ENCODE assay signal across 11 cellular contexts in genomic region chr18:49959176-49959575, GRCh38.
DNase-seq lines count a peak whose midpoint lies in the region; ATAC-seq lines count a peak whose summit lies in the region.
"Had no signal": no experiment of that assay in that cellular context is flagged by ENCODE, and none has a peak within 500 bp of the region (broad histone marks: within the 10 kb centered on the region; RNA-seq: fewer than 3 reads in every experiment).

No MANE protein-coding gene starts in this region.

- no peak overlapping the region for H3K4me3 Mint-ChIP-seq in activated CD8-positive, alpha-beta memory T cell treated with anti-CD3 and anti-CD28 coated beads, Interleukin-2, amount 10 ng/mL, durations not matched to agents 7 days and 5 days
- peak overlapping the region; percentile 5 for H3K4me3 Mint-ChIP-seq in natural killer cell treated with Interleukin-12 subunit alpha and Interleukin-12 subunit beta and Interleukin-15 and Interleukin-18, amount 100 ng/mL, for 72 hours

- H3K36me3 Mint-ChIP-seq in activated CD8-positive, alpha-beta memory T cell treated with anti-CD3 and anti-CD28 coated beads, Interleukin-2, amount 10 ng/mL, durations not matched to agents 7 days and 5 days: no peaks in the 10 kb centered on the region
- no peaks in the 10 kb centered on the region for H3K36me3 Mint-ChIP-seq in natural killer cell treated with Interleukin-12 subunit alpha and Interleukin-12 subunit beta and Interleukin-15 and Interleukin-18, amount 100 ng/mL, for 72 hours

- CTCF ChIA-PET in activated CD8-positive, alpha-beta memory T cell treated with anti-CD3 and anti-CD28 coated beads, Interleukin-2, amount 10 ng/mL, durations not matched to agents 7 days and 5 days (lab: Charles Lee): no interaction called here

- H3K27ac Mint-ChIP-seq in activated CD8-positive, alpha-beta memory T cell treated with anti-CD3 and anti-CD28 coated beads, Interleukin-2, amount 10 ng/mL, durations not matched to agents 7 days and 5 days: no peak overlapping the region
- H3K27ac Mint-ChIP-seq in natural killer cell treated with Interleukin-12 subunit alpha and Interleukin-12 subunit beta and Interleukin-15 and Interleukin-18, amount 100 ng/mL, for 72 hours: peak overlapping the region; percentile 1 to 2

- H3K27me3 Mint-ChIP-seq in activated CD8-positive, alpha-beta memory T cell treated with anti-CD3 and anti-CD28 coated beads, Interleukin-2, amount 10 ng/mL, durations not matched to agents 7 days and 5 days: peaks cover 21% of the 10 kb centered on the region
- H3K27me3 Mint-ChIP-seq in natural killer cell treated with Interleukin-12 subunit alpha and Interleukin-12 subunit beta and Interleukin-15 and Interleukin-18, amount 100 ng/mL, for 72 hours: peaks cover 29 to 49% of the 10 kb centered on the region in 2 donors

- H3K4me1 Mint-ChIP-seq in activated CD8-positive, alpha-beta memory T cell treated with anti-CD3 and anti-CD28 coated beads, Interleukin-2, amount 10 ng/mL, durations not matched to agents 7 days and 5 days: peaks cover 29% of the 10 kb centered on the region
- peaks cover 11 to 24% of the 10 kb centered on the region in 2 donors for H3K4me1 Mint-ChIP-seq in natural killer cell treated with Interleukin-12 subunit alpha and Interleukin-12 subunit beta and Interleukin-15 and Interleukin-18, amount 100 ng/mL, for 72 hours (ENCODE audit: low read depth in 2 of 2)

- no peaks in the 10 kb centered on the region for H3K9me3 Mint-ChIP-seq in activated CD8-positive, alpha-beta memory T cell treated with anti-CD3 and anti-CD28 coated beads, Interleukin-2, amount 10 ng/mL, durations not matched to agents 7 days and 5 days (ENCODE audit: low read depth)
- no peaks in the 10 kb centered on the region for H3K9me3 Mint-ChIP-seq in natural killer cell treated with Interleukin-12 subunit alpha and Interleukin-12 subunit beta and Interleukin-15 and Interleukin-18, amount 100 ng/mL, for 72 hours

- peak; percentile 47 for DNase-seq in activated CD8-positive, alpha-beta memory T cell treated with anti-CD3 and anti-CD28 coated beads, Interleukin-2, amount 10 ng/mL, durations not matched to agents 7 days and 5 days
- no peak for DNase-seq in activated CD8-positive, alpha-beta memory T cell treated with anti-CD3 and anti-CD28 coated beads, Interleukin-2, amount 50 U/mL, for 48 hours
- no peak for DNase-seq in natural killer cell treated with Interleukin-12 subunit alpha and Interleukin-12 subunit beta and Interleukin-15 and Interleukin-18, amount 100 ng/mL, for 72 hours (ENCODE audit: low spot score)
- DNase-seq in NCI-H1092 (lab: John Stamatoyannopoulos, UW): no peak
- DNase-seq in occipital lobe (lab: John Stamatoyannopoulos, UW): no peak
- DNase-seq: anterior cingulate cortex, NCI-H510A had no signal

- ATAC-seq in activated CD8-positive, alpha-beta memory T cell treated with anti-CD3 and anti-CD28 coated beads, Interleukin-2, amount 10 ng/mL, durations not matched to agents 7 days and 5 days: peak; percentile 53
- ATAC-seq in GM19468 (IDR thresholded peaks at IDR 0.05; ENCODE audit: extremely low read depth, unreplicated experiment) (peak; percentile 78), HG03354 (IDR thresholded peaks at IDR 0.05; ENCODE audit: poor library complexity, severe bottlenecking, unreplicated experiment) (peak; percentile 85), GM21717 (IDR thresholded peaks at IDR 0.05; ENCODE audit: unreplicated experiment) (no peak)
- ATAC-seq in natural killer cell treated with Interleukin-12 subunit alpha and Interleukin-12 subunit beta and Interleukin-15 and Interleukin-18, amount 100 ng/mL, for 72 hours: peak; percentile 69 to 81
- ATAC-seq: Right ventricle myocardium inferior had no signal
